ENCODE assay signal across 18 cellular contexts in genomic region chr6:170075659-170076223, GRCh38.
DNase-seq lines count a peak whose midpoint lies in the region; ATAC-seq, FAIRE-seq and TF ChIP-seq lines count a peak whose summit lies in the region.
"Had no signal": no experiment of that assay in that cellular context is flagged by ENCODE, and none has a peak within 500 bp of the region (broad histone marks: within the 10 kb centered on the region; RNA-seq: fewer than 3 reads in every experiment).

No MANE protein-coding gene starts in this region.

- H2BK12ac ChIP-seq in H1 (ENCODE audit: low read depth, low read length): no peak overlapping the region

- TF ChIP-seq RAD21 in H1 (IDR thresholded peaks at IDR 0.05 in 1 of 2, conservative IDR thresholded peaks at IDR 0.05 in 1 of 2; ENCODE audit: low read depth in 2 of 2, low read length in 2 of 2): no peak

- no peak overlapping the region for H3K27ac Mint-ChIP-seq in natural killer cell
- H3K27ac Mint-ChIP-seq: CD8-positive, alpha-beta T cell had no signal

- 81% methylated on average over 16 of the region's 19 CpGs; no CpG with 5 or more reads in 1 of the 2 experiments for WGBS in H1 (ENCODE audit: extremely low coverage in 1 of 2, insufficient coverage in 1 of 2, insufficient read length in 1 of 2, insufficient replicate concordance in 2 of 2, low coverage in 1 of 2, low lambda C conversion rate in 2 of 2, missing lambda C conversion rate in 1 of 2), 2 experiments
- WGBS in transverse colon (ENCODE audit: low coverage in 1 of 2), 2 donors: 20 to 83% methylated on average over 2 to 15 of the region's 19 CpGs

- in situ Hi-C loops in transverse colon (cut with MboI; ENCODE audit: low pct_ligation_motif_present in 1 of 4, low pct_unique_long_range_greater_than_20kb in 1 of 4, low sequenced_read_pairs in 3 of 4): no loop called here

- no peak overlapping the region for H3K14ac ChIP-seq in H1 (ENCODE audit: insufficient read length)

- no peak overlapping the region for H2BK5ac ChIP-seq in H1 (ENCODE audit: low read depth, low read length)

- no peak overlapping the region for H3K4me2 ChIP-seq in H1 (ENCODE audit: insufficient read depth in 1 of 2, low read depth in 2 of 2, low read length in 2 of 2)

- no peaks in the 10 kb centered on the region for H3K4me1 Mint-ChIP-seq in natural killer cell

- H3K4ac ChIP-seq in H1 (replicated peaks; ENCODE audit: insufficient read length, low read depth, low read length): no peak overlapping the region

- H3K79me1 ChIP-seq in H1 (ENCODE audit: low read depth, low read length): no peaks in the 10 kb centered on the region

- H2AFZ ChIP-seq in H1 (ENCODE audit: low read length): no peak overlapping the region

- H3K4me3 ChIP-seq in H1 (ENCODE audit: extremely low read depth in 1 of 4, insufficient read depth in 2 of 4, low read depth in 3 of 4, low read length in 4 of 4): no peak overlapping the region
- H3K4me3 ChIP-seq in transverse colon: no peak overlapping the region
- H3K4me3 ChIP-seq: uterus had no signal

- FAIRE-seq in H1 (lab: Jason Lieb, UNC): no peak
- FAIRE-seq: keratinocyte had no signal

- no peak overlapping the region for H3K56ac ChIP-seq in H1 (replicated peaks; ENCODE audit: insufficient read length, low read depth, low read length)

- H3K27me3 ChIP-seq in H1 (replicated peaks in 1 of 4; ENCODE audit: control insufficient read depth in 3 of 4, extremely low read depth in 1 of 4, insufficient read depth in 3 of 4, low read length in 3 of 4) (no peaks in the 10 kb centered on the region), transverse colon (no peaks in the 10 kb centered on the region)
- H3K27me3 ChIP-seq: uterus had no signal

- peaks cover 0 to 8% of the 10 kb centered on the region in 2 experiments; a peak in 3 of 4 replicates for H3K9me3 ChIP-seq in H1 (ENCODE audit: insufficient read depth in 2 of 2, low read depth in 1 of 2, low read length in 1 of 2)
- H3K9me3 ChIP-seq in transverse colon: no peaks in the 10 kb centered on the region
- H3K9me3 ChIP-seq: uterus had no signal

- 0 out of 2 replicates have a peak overlapping the region, but pooled peaks have one; percentile 46 for H2BK15ac ChIP-seq in H1 (ENCODE audit: low read length)

- H3K23me2 ChIP-seq in H1 (ENCODE audit: low read depth, low read length): no peaks in the 10 kb centered on the region

- H3K27ac ChIP-seq in H1 (ENCODE audit: low read depth, low read length): no peak overlapping the region
- peak overlapping the region in 3 of 4 donors; percentile 1 to 34 (median 15) for H3K27ac ChIP-seq in transverse colon
- H3K27ac ChIP-seq: uterus had no signal

- CTCF ChIA-PET in H1 (lab: Charles Lee; ENCODE audit: partially characterized antibody): interaction anchor here (0.8 to 1.0 kb wide), 3 partner anchors 8 to 244 kb away, joined by 3 to 5 read pairs (median 3); no protein-coding TSS in a partner anchor

- no peak overlapping the region for H4K8ac ChIP-seq in H1 (ENCODE audit: extremely low read depth, insufficient read depth, low read length)

- TF ChIP-seq POLR2A in H1 (IDR thresholded peaks at IDR 0.05; ENCODE audit: control extremely low read depth in 1 of 2, low read depth in 2 of 2, low read length in 2 of 2): no peak
- no peak for TF ChIP-seq POLR2A in transverse colon (IDR thresholded peaks at IDR 0.05)

- POLR2A ChIA-PET in H1 (lab: Charles Lee; ENCODE audit: partially characterized antibody): no interaction called here

- H3K4me1 ChIP-seq in H1 (replicated peaks in 1 of 4; ENCODE audit: control insufficient read depth in 3 of 4, insufficient read depth in 4 of 4, low read length in 3 of 4) (peaks cover 0 to 2% (median 0%) of the 10 kb centered on the region in 4 experiments; a peak in 1 of 7 replicates), transverse colon (peaks cover 0 to 5% (median 0%) of the 10 kb centered on the region in 4 donors)
- H3K4me1 ChIP-seq: uterus had no signal

- TF ChIP-seq CTCF in H1 (IDR thresholded peaks at IDR 0.05; ENCODE audit: control extremely low read depth in 1 of 3, insufficient read depth in 1 of 3, low read depth in 1 of 3, low read length in 3 of 3): no peak
- no peak for TF ChIP-seq CTCF in natural killer cell (IDR thresholded peaks at IDR 0.05)
- TF ChIP-seq CTCF in transverse colon (IDR thresholded peaks at IDR 0.05): no peak

- TF ChIP-seq EP300 in H1 (IDR thresholded peaks at IDR 0.05; ENCODE audit: borderline replicate concordance in 1 of 2, low read depth in 2 of 2, low read length in 2 of 2) (no peak), transverse colon (IDR thresholded peaks at IDR 0.05; ENCODE audit: low read depth) (no peak)

- H3K36me3 Mint-ChIP-seq in natural killer cell: no peaks in the 10 kb centered on the region
- H3K36me3 Mint-ChIP-seq: CD8-positive, alpha-beta T cell had no signal

- peaks cover 0 to 4% of the 10 kb centered on the region in 2 donors for H3K9me3 Mint-ChIP-seq in natural killer cell
- H3K9me3 Mint-ChIP-seq: CD8-positive, alpha-beta T cell had no signal

- no peak overlapping the region for H4K91ac ChIP-seq in H1 (replicated peaks; ENCODE audit: insufficient read length, low read length)

- intact Hi-C loops in natural killer cell (cut with micrococcal nuclease): no loop called here
- intact Hi-C loops in transverse colon (cut with DNase I; ENCODE audit: low total_unique reads): no loop called here

- 0 out of 2 replicates have a peak overlapping the region, but pooled peaks have one; percentile 10 for H2BK20ac ChIP-seq in H1 (ENCODE audit: low read length)

- no peak overlapping the region for H3K23ac ChIP-seq in H1 (ENCODE audit: insufficient read length)

- no peak overlapping the region for H2AK5ac ChIP-seq in H1 (ENCODE audit: low read depth, low read length)

- H3K27me3 Mint-ChIP-seq in natural killer cell (ENCODE audit: low read depth in 2 of 2): peaks cover 30 to 36% of the 10 kb centered on the region in 2 donors

- no peak overlapping the region for H2BK120ac ChIP-seq in H1 (replicated peaks; ENCODE audit: low read depth, low read length)

- no peak overlapping the region for H3K9ac ChIP-seq in H1 (replicated peaks in 1 of 4; ENCODE audit: extremely low read depth in 1 of 4, low read depth in 3 of 4, low read length in 3 of 4)

- peak; percentile 0 for DNase-seq in activated CD4-positive, alpha-beta T cell treated with anti-CD3 and anti-CD28 coated beads for 48 hours
- no peak for DNase-seq in activated CD4-positive, alpha-beta T cell treated with anti-CD3 and anti-CD28 coated beads, Interleukin-2, amount 50 U/mL, for 4 hours
- peak in 1 of 2 experiments; percentile 42 for DNase-seq in H1 (ENCODE audit: low read depth in 1 of 2, low spot score in 2 of 2)
- peak; percentile 13 for DNase-seq in natural killer cell
- peak; percentile 8 for DNase-seq in transverse colon
- no peak for DNase-seq in DMS53 treated with DMSO at 0.1 percent for 48 hours (lab: John Stamatoyannopoulos, UW; ENCODE audit: unreplicated experiment)
- no peak for DNase-seq in DMS114 treated with DMSO at 0.1 percent for 48 hours (lab: John Stamatoyannopoulos, UW; ENCODE audit: unreplicated experiment)
- DNase-seq: activated CD4-positive, alpha-beta T cell treated with anti-CD3 and anti-CD28 coated beads, Interleukin-2, amount 50 U/mL, for 1 hour; activated T-cell treated with anti-CD3 and anti-CD28 coated beads, Interleukin-2, amount 50 U/mL, for 48 hours; effector CD8-positive, alpha-beta T cell; EL; NCI-H146; NCI-H524; stimulated activated naive CD8-positive, alpha-beta T cell treated with anti-CD3 and anti-CD28 coated beads, Interleukin-15, Interleukin-2, amounts not matched to agents 100 U/mL and 50 U/mL, for 24 hours had no signal

- peak in 1 of 3 donors; percentile 35 for ATAC-seq in natural killer cell
- ATAC-seq in GM18873 (IDR thresholded peaks at IDR 0.05; ENCODE audit: low FRiP score, unreplicated experiment): no peak
- ATAC-seq: CD8-positive, alpha-beta T cell; stimulated activated naive CD8-positive, alpha-beta T cell treated with anti-CD3 and anti-CD28 coated beads, Interleukin-15, Interleukin-2, amounts not matched to agents 100 U/mL and 50 U/mL, for 24 hours had no signal

- H3K18ac ChIP-seq in H1 (ENCODE audit: extremely low read depth, low read length): no peak overlapping the region

- H3K36me3 ChIP-seq in H1 (ENCODE audit: control insufficient read depth in 2 of 4, insufficient read depth in 4 of 4, low read length in 3 of 4) (no peaks in the 10 kb centered on the region; a peak in 1 of 8 replicates), transverse colon (no peaks in the 10 kb centered on the region)
- H3K36me3 ChIP-seq: uterus had no signal

- H3K4me3 Mint-ChIP-seq in natural killer cell: no peak overlapping the region
- H3K4me3 Mint-ChIP-seq: CD8-positive, alpha-beta T cell had no signal

- H4K5ac ChIP-seq in H1 (ENCODE audit: insufficient read length, low read depth, low read length): no peak overlapping the region

- no peaks in the 10 kb centered on the region for H4K20me1 ChIP-seq in H1 (replicated peaks in 1 of 2; ENCODE audit: control insufficient read depth in 1 of 2, insufficient read depth in 2 of 2, low read length in 2 of 2)

- no peaks in the 10 kb centered on the region for H3K79me2 ChIP-seq in H1 (ENCODE audit: control insufficient read depth in 1 of 2, insufficient read depth in 2 of 2, low read length in 2 of 2)

TF ChIP-seq in H1, 55 proteins besides CTCF, POLR2A, EP300 and RAD21:
- TF ChIP-seq BACH1 (IDR thresholded peaks at IDR 0.05; ENCODE audit: low read length) (no peak), KDM5A (IDR thresholded peaks at IDR 0.05; ENCODE audit: low read length) (no peak), YY1 (IDR thresholded peaks at IDR 0.05; ENCODE audit: low read depth, low read length) (no peak), NANOG (IDR thresholded peaks at IDR 0.05; ENCODE audit: insufficient read depth, low read depth, low read length, poor library complexity, severe bottlenecking) (no peak)
TF ChIP-seq in H1: peak in this region for 0.

Comparison
In these comparisons a context has a peak if more than half of its experiments do, and no peak if none do; other contexts are left out.
1. DNase-seq: peak in activated CD4-positive, alpha-beta T cell treated with anti-CD3 and anti-CD28 coated beads for 48 hours (single experiment), natural killer cell (single experiment) and transverse colon (single experiment); none in activated CD4-positive, alpha-beta T cell treated with anti-CD3 and anti-CD28 coated beads, Interleukin-2, amount 50 U/mL, for 4 hours (0 of 2), DMS53 treated with DMSO at 0.1 percent for 48 hours (single experiment) and DMS114 treated with DMSO at 0.1 percent for 48 hours (single experiment).